Comparison of ENCODE assay signal across 8 cellular contexts in the genomic region with DNA sequence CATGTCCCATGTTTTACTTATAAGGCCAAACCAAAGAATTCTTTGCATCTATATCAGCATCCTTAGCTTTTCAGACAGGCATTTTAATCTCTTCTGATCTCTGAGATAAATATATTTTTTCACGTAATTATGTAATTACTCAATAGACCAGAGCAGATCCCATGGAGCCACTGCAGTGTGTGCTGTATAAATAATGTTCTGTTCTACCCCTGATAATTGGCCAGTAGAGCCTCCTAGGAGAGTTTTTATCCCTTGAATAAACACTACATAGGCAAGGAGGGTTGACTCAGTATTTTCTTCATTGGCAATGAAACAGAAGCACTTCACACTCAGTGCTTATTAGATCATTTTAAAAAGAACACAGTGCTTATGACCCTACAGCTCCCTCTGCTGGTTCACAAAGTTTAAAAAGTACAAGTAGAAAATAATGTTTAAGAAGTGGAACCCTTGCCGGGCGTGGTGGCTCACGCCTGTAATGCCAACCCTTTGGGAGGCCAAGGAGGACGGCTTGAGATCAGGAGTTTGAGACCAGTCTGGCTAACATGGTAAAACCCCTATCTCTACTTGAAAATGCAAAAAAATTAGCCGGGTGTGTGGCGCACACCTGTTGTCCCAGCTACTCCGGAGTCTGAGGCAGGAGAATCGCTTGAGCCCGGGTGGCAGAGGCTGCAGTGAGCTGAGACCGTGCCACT.
DNase-seq lines count a peak whose midpoint lies in the region; ATAC-seq and TF ChIP-seq lines count a peak whose summit lies in the region.

No MANE protein-coding gene starts in this region.

- H3K36me3 ChIP-seq in gastrocnemius medialis, result no peaks in the 10 kb centered on the region

- POLR2A ChIA-PET in activated CD4-positive, alpha-beta T cell treated with anti-CD3 and anti-CD28 coated beads, Interleukin-2, amount 10 ng/mL, durations not matched to agents 7 days and 5 days (lab: Charles Lee), result no interaction called here

- ATAC-seq in GM18858 (IDR thresholded peaks at IDR 0.05; ENCODE audit: unreplicated experiment) (peak; percentile 52), HG03439 (IDR thresholded peaks at IDR 0.05; ENCODE audit: unreplicated experiment) (peak; percentile 70), left ventricle myocardium superior (peak; percentile 98), gastrocnemius medialis (peak; percentile 61 to 69)

- CTCF ChIA-PET in activated CD4-positive, alpha-beta T cell treated with anti-CD3 and anti-CD28 coated beads, Interleukin-2, amount 10 ng/mL, durations not matched to agents 7 days and 5 days (lab: Charles Lee), result interaction anchor here (0.9 to 1.6 kb wide), 3 partner anchors 10 to 335 kb away, joined by 3 to 4 read pairs (median 4); no protein-coding TSS in a partner anchor

- H3K9me3 Mint-ChIP-seq in activated CD4-positive, alpha-beta T cell treated with anti-CD3 and anti-CD28 coated beads, Interleukin-2, amount 10 ng/mL, durations not matched to agents 7 days and 5 days, result no peaks in the 10 kb centered on the region

- peaks cover 8% of the 10 kb centered on the region for H3K27me3 Mint-ChIP-seq in activated CD4-positive, alpha-beta T cell treated with anti-CD3 and anti-CD28 coated beads, Interleukin-2, amount 10 ng/mL, durations not matched to agents 7 days and 5 days

- no peaks in the 10 kb centered on the region for H3K36me3 Mint-ChIP-seq in activated CD4-positive, alpha-beta T cell treated with anti-CD3 and anti-CD28 coated beads, Interleukin-2, amount 10 ng/mL, durations not matched to agents 7 days and 5 days (ENCODE audit: low read depth)

- in situ Hi-C loops in gastrocnemius medialis (cut with MboI; ENCODE audit: low sequenced_read_pairs in 4 of 4), result loop anchor here (10.0 kb wide), 2 partner anchors 323 to 333 kb away; no protein-coding TSS in a partner anchor

- DNase-seq in CD1c-positive myeloid dendritic cell (ENCODE audit: extremely low spot score), result peak; percentile 68
- peak; percentile 57 for DNase-seq in NCI-H2227 treated with DMSO at 0.1 percent for 48 hours (lab: John Stamatoyannopoulos, UW)
- DNase-seq in activated CD4-positive, alpha-beta T cell treated with anti-CD3 and anti-CD28 coated beads, Interleukin-2, amount 10 ng/mL, durations not matched to agents 7 days and 5 days, result peak; percentile 39
- DNase-seq in left ventricle myocardium superior, result peak; percentile 25
- DNase-seq in gastrocnemius medialis, result peak in 1 of 2 donors; percentile 4
- DNase-seq in activated CD8-positive, alpha-beta memory T cell treated with anti-CD3 and anti-CD28 coated beads, Interleukin-2, amount 50 U/mL, for 48 hours, result no peak

- no peaks in the 10 kb centered on the region for H3K27me3 ChIP-seq in gastrocnemius medialis

- H3K27ac Mint-ChIP-seq in activated CD4-positive, alpha-beta T cell treated with anti-CD3 and anti-CD28 coated beads, Interleukin-2, amount 10 ng/mL, durations not matched to agents 7 days and 5 days, result no peak overlapping the region

- peaks cover 0 to 4% of the 10 kb centered on the region in 2 donors for H3K4me1 ChIP-seq in gastrocnemius medialis

- intact Hi-C loops in left ventricle myocardium superior (cut with micrococcal nuclease), result loop anchor here (1.0 to 5.0 kb wide), 3 partner anchors 11 to 335 kb away; no protein-coding TSS in a partner anchor
- intact Hi-C loops in gastrocnemius medialis (cut with DNase I; ENCODE audit: low total_unique reads), result loop anchor here (2.0 to 5.0 kb wide), 3 partner anchors 105 to 335 kb away; no protein-coding TSS in a partner anchor

- no peaks in the 10 kb centered on the region for H3K4me1 Mint-ChIP-seq in activated CD4-positive, alpha-beta T cell treated with anti-CD3 and anti-CD28 coated beads, Interleukin-2, amount 10 ng/mL, durations not matched to agents 7 days and 5 days

- no peak overlapping the region for H3K27ac ChIP-seq in gastrocnemius medialis

- H3K4me3 ChIP-seq in gastrocnemius medialis, result no peak overlapping the region

- no peak for TF ChIP-seq POLR2A in gastrocnemius medialis (IDR thresholded peaks at IDR 0.05)

- no peaks in the 10 kb centered on the region for H3K9me3 ChIP-seq in gastrocnemius medialis

- TF ChIP-seq CTCF in gastrocnemius medialis (IDR thresholded peaks at IDR 0.05 in 4 of 5, conservative IDR thresholded peaks at IDR 0.05 in 1 of 5), result peak; percentile 21 to 63 (median 58)

- H3K4me3 Mint-ChIP-seq in activated CD4-positive, alpha-beta T cell treated with anti-CD3 and anti-CD28 coated beads, Interleukin-2, amount 10 ng/mL, durations not matched to agents 7 days and 5 days, result no peak overlapping the region
